In the genomic region with DNA sequence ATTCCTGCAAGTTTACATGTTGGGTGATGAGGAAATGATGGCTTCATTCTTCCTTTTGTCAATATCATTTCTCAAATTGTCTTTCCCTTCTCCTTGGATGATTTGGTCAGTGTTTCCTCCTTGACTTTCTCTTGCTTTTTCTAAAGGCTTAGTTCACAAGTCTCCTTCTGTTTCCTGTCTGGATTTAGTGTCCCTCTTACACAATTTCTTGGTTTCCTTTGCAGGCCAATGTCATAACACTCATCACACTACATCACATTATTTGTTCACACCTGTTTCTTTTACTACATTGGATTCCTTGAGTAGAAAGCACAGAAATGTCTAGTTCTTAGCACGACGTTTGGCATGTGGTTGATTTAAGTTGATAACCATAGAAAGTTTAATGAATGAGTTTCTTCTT, we compare ENCODE assay signal across 24 cellular contexts.
"Had no signal": no experiment of that assay in that cellular context is flagged by ENCODE, and none has a peak within 500 bp of the region (broad histone marks: within the 10 kb centered on the region; RNA-seq: fewer than 3 reads in every experiment).

No MANE protein-coding gene starts in this region.

- H3K36me3 Mint-ChIP-seq: activated naive CD4-positive, alpha-beta T cell treated with anti-CD3 and anti-CD28 coated beads, Interleukin-2, amount 50 U/mL, for 72 hours; brain; naive thymus-derived CD4-positive, alpha-beta T cell; neural progenitor cell; stimulated activated memory B cell treated with anti-CD40 and anti-IgM and Interleukin-4, amounts not matched to agents 10 μg/mL and 1 μg/mL and 100 μg/mL, for 72 hours; type B pancreatic cell had no signal

- H3K36me3 ChIP-seq: gastrocnemius medialis, left ventricle myocardium inferior, neural progenitor cell, thoracic aorta had no signal

- H3K9me3 Mint-ChIP-seq: brain had no signal

- H3K27me3 ChIP-seq: gastrocnemius medialis, neural progenitor cell had no signal

- H3K27me3 Mint-ChIP-seq: activated T-cell treated with anti-CD3 and anti-CD28 coated beads, Interleukin-2, amount 50 U/mL, for 24 hours; activated T-helper 17 cell treated with anti-CD3 and anti-CD28 coated beads, Interleukin-2, amount 50 U/mL, for 72 hours; brain; naive thymus-derived CD4-positive, alpha-beta T cell; stimulated activated memory B cell treated with anti-CD40 and anti-IgM and Interleukin-4, amounts not matched to agents 10 μg/mL and 1 μg/mL and 100 μg/mL, for 72 hours; type B pancreatic cell had no signal

- DNase-seq: activated CD4-positive, alpha-beta T cell treated with anti-CD3 and anti-CD28 coated beads, Interleukin-2, amount 50 U/mL, for 4 hours; activated CD8-positive, alpha-beta memory T cell treated with anti-CD3 and anti-CD28 coated beads for 24 hours; activated CD8-positive, alpha-beta memory T cell treated with anti-CD3 and anti-CD28 coated beads, Interleukin-2, amount 50 U/mL, for 4 hours; activated T-cell treated with anti-CD3 and anti-CD28 coated beads, Interleukin-2, amount 50 U/mL, for 24 hours; aorta; central memory CD4-positive, alpha-beta T cell; dermis blood vessel endothelial cell; effector CD8-positive, alpha-beta T cell; gastrocnemius medialis; hippocampal formation; left ventricle myocardium inferior; naive thymus-derived CD4-positive, alpha-beta T cell; small intestine; T-helper 9 cell had no signal

- ATAC-seq: activated naive CD4-positive, alpha-beta T cell treated with anti-CD3 and anti-CD28 coated beads, Interleukin-2, amount 50 U/mL, for 72 hours; activated T-helper 17 cell treated with anti-CD3 and anti-CD28 coated beads, Interleukin-2, amount 50 U/mL, for 72 hours; esophagus mucosa; gastrocnemius medialis; naive thymus-derived CD4-positive, alpha-beta T cell; sciatic nerve; stimulated activated memory B cell treated with anti-CD40 and anti-IgM and Interleukin-4, amounts not matched to agents 10 μg/mL and 1 μg/mL and 100 μg/mL, for 72 hours; WTC11 had no signal

- H3K4me3 ChIP-seq: gastrocnemius medialis, left ventricle myocardium inferior, neural progenitor cell, thoracic aorta had no signal

- H3K9me3 ChIP-seq: gastrocnemius medialis, left ventricle myocardium inferior, thoracic aorta had no signal

- H3K4me3 Mint-ChIP-seq: activated T-cell treated with anti-CD3 and anti-CD28 coated beads, Interleukin-2, amount 50 U/mL, for 24 hours; activated T-helper 17 cell treated with anti-CD3 and anti-CD28 coated beads, Interleukin-2, amount 50 U/mL, for 72 hours; brain; naive thymus-derived CD4-positive, alpha-beta T cell; neural progenitor cell; stimulated activated memory B cell treated with anti-CD40 and anti-IgM and Interleukin-4, amounts not matched to agents 10 μg/mL and 1 μg/mL and 100 μg/mL, for 72 hours; type B pancreatic cell; WTC11 had no signal

- H3K4me1 ChIP-seq: gastrocnemius medialis, left ventricle myocardium inferior had no signal

- H3K27ac ChIP-seq: gastrocnemius medialis, left ventricle myocardium inferior, neural progenitor cell, thoracic aorta had no signal

- H3K27ac Mint-ChIP-seq: activated naive CD4-positive, alpha-beta T cell treated with anti-CD3 and anti-CD28 coated beads, Interleukin-2, amount 50 U/mL, for 72 hours; activated T-cell treated with anti-CD3 and anti-CD28 coated beads, Interleukin-2, amount 50 U/mL, for 24 hours; activated T-helper 17 cell treated with anti-CD3 and anti-CD28 coated beads, Interleukin-2, amount 50 U/mL, for 72 hours; brain; naive thymus-derived CD4-positive, alpha-beta T cell; neural progenitor cell; stimulated activated memory B cell treated with anti-CD40 and anti-IgM and Interleukin-4, amounts not matched to agents 10 μg/mL and 1 μg/mL and 100 μg/mL, for 72 hours; type B pancreatic cell; WTC11 had no signal

- H3K4me1 Mint-ChIP-seq: activated T-helper 17 cell treated with anti-CD3 and anti-CD28 coated beads, Interleukin-2, amount 50 U/mL, for 72 hours; brain; naive thymus-derived CD4-positive, alpha-beta T cell; neural progenitor cell; stimulated activated memory B cell treated with anti-CD40 and anti-IgM and Interleukin-4, amounts not matched to agents 10 μg/mL and 1 μg/mL and 100 μg/mL, for 72 hours had no signal
